In genomic region chr15:64444836-64445235, GRCh38 we compare ENCODE assay signal across 2 cellular contexts.
TF ChIP-seq lines count a peak whose summit lies in the region.

No MANE protein-coding gene starts in this region.

TF ChIP-seq in SK-N-SH, 30 proteins besides CTCF, POLR2A, EP300 and RAD21 (continued from another document):
- TF ChIP-seq, protein P1, sequence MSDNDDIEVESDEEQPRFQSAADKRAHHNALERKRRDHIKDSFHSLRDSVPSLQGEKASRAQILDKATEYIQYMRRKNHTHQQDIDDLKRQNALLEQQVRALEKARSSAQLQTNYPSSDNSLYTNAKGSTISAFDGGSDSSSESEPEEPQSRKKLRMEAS (IDR thresholded peaks at IDR 0.05; ENCODE audit: low read depth) = no peak
- TF ChIP-seq, protein P2, sequence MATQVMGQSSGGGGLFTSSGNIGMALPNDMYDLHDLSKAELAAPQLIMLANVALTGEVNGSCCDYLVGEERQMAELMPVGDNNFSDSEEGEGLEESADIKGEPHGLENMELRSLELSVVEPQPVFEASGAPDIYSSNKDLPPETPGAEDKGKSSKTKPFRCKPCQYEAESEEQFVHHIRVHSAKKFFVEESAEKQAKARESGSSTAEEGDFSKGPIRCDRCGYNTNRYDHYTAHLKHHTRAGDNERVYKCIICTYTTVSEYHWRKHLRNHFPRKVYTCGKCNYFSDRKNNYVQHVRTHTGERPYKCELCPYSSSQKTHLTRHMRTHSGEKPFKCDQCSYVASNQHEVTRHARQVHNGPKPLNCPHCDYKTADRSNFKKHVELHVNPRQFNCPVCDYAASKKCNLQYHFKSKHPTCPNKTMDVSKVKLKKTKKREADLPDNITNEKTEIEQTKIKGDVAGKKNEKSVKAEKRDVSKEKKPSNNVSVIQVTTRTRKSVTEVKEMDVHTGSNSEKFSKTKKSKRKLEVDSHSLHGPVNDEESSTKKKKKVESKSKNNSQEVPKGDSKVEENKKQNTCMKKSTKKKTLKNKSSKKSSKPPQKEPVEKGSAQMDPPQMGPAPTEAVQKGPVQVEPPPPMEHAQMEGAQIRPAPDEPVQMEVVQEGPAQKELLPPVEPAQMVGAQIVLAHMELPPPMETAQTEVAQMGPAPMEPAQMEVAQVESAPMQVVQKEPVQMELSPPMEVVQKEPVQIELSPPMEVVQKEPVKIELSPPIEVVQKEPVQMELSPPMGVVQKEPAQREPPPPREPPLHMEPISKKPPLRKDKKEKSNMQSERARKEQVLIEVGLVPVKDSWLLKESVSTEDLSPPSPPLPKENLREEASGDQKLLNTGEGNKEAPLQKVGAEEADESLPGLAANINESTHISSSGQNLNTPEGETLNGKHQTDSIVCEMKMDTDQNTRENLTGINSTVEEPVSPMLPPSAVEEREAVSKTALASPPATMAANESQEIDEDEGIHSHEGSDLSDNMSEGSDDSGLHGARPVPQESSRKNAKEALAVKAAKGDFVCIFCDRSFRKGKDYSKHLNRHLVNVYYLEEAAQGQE (IDR thresholded peaks at IDR 0.05; ENCODE audit: low read depth, low read length) = no peak
- TF ChIP-seq POLR2AphosphoS5 (IDR thresholded peaks at IDR 0.05; ENCODE audit: low read depth, low read length) (no peak), MEF2A (IDR thresholded peaks at IDR 0.05; ENCODE audit: borderline replicate concordance, low read depth) (no peak), TCF12 (IDR thresholded peaks at IDR 0.05) (no peak), USF1 (IDR thresholded peaks at IDR 0.05; ENCODE audit: borderline replicate concordance, low read depth) (no peak), SIN3A (IDR thresholded peaks at IDR 0.05; ENCODE audit: borderline replicate concordance, low read depth, low read length) (no peak), ELF1 (IDR thresholded peaks at IDR 0.05) (no peak), MXI1 (IDR thresholded peaks at IDR 0.05; ENCODE audit: low read depth, low read length) (no peak)

TF ChIP-seq in SK-N-SH treated with all-trans-retinoic acid at 6 μM for 48 hours, 23 proteins besides CTCF, POLR2A, EP300 and RAD21 (continued from another document):
- TF ChIP-seq CREB5 (CRISPR knock-in tag; IDR thresholded peaks at IDR 0.05; ENCODE audit: low read depth) (no peak), ZFP3 (CRISPR knock-in tag; IDR thresholded peaks at IDR 0.05) (no peak), CSDC2 (CRISPR knock-in tag; IDR thresholded peaks at IDR 0.05) (no peak), ZNF565 (CRISPR knock-in tag; conservative IDR thresholded peaks at IDR 0.05; ENCODE audit: low read depth) (no peak), ZNF8 (CRISPR knock-in tag; IDR thresholded peaks at IDR 0.05) (no peak), POU6F1 (CRISPR knock-in tag; IDR thresholded peaks at IDR 0.05; ENCODE audit: borderline replicate concordance, low read depth) (no peak), GLIS3 (CRISPR knock-in tag; IDR thresholded peaks at IDR 0.05) (no peak), ZFP30 (CRISPR knock-in tag; IDR thresholded peaks at IDR 0.05) (no peak), ESRRG (CRISPR knock-in tag; IDR thresholded peaks at IDR 0.05) (no peak)
- TF ChIP-seq, protein P3, sequence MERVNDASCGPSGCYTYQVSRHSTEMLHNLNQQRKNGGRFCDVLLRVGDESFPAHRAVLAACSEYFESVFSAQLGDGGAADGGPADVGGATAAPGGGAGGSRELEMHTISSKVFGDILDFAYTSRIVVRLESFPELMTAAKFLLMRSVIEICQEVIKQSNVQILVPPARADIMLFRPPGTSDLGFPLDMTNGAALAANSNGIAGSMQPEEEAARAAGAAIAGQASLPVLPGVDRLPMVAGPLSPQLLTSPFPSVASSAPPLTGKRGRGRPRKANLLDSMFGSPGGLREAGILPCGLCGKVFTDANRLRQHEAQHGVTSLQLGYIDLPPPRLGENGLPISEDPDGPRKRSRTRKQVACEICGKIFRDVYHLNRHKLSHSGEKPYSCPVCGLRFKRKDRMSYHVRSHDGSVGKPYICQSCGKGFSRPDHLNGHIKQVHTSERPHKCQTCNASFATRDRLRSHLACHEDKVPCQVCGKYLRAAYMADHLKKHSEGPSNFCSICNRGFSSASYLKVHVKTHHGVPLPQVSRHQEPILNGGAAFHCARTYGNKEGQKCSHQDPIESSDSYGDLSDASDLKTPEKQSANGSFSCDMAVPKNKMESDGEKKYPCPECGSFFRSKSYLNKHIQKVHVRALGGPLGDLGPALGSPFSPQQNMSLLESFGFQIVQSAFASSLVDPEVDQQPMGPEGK (CRISPR knock-in tag; IDR thresholded peaks at IDR 0.05; ENCODE audit: borderline replicate concordance) = no peak
